ENCODE assay signal across 28 cellular contexts in genomic region chr12:83841620-83842019, GRCh38.
A peak's percentile ranks its signal among the peaks of the same experiment; 100 is the strongest.
DNase-seq lines count a peak whose midpoint lies in the region; ATAC-seq and TF ChIP-seq lines count a peak whose summit lies in the region.
"Had no signal": no experiment of that assay in that cellular context is flagged by ENCODE, and none has a peak within 500 bp of the region (broad histone marks: within the 10 kb centered on the region; RNA-seq: fewer than 3 reads in every experiment).

No MANE protein-coding gene starts in this region.

- no peaks in the 10 kb centered on the region for H3K9me3 ChIP-seq in esophagus squamous epithelium
- H3K9me3 ChIP-seq: BLaER1 treated with 17β-estradiol and CSF1 and Interleukin-3, amounts not matched to agents 10 nM and 100 nM; MG63; pancreas; transverse colon had no signal

- H3K4me3 ChIP-seq in fibroblast of mammary gland (ENCODE audit: control insufficient read depth, low read depth, low read length) (no peak overlapping the region), esophagus squamous epithelium (no peak overlapping the region)
- H3K4me3 ChIP-seq: BLaER1 treated with 17β-estradiol and CSF1 and Interleukin-3, amounts not matched to agents 10 nM and 100 nM; MG63; pancreas; transverse colon had no signal

- H3K4me1 ChIP-seq in esophagus squamous epithelium: no peaks in the 10 kb centered on the region
- H3K4me1 ChIP-seq: BLaER1 treated with 17β-estradiol and CSF1 and Interleukin-3, amounts not matched to agents 10 nM and 100 nM; pancreas; transverse colon had no signal

- DNase-seq in GM03348 (ENCODE audit: low spot score) (peak; percentile 15), fibroblast of mammary gland (ENCODE audit: low read depth) (peak; percentile 37), NCI-H2029 treated with DMSO at 0.1 percent for 48 hours (lab: John Stamatoyannopoulos, UW) (no peak), esophagus squamous epithelium (lab: John Stamatoyannopoulos, UW) (no peak), GM10266 (ENCODE audit: extremely low spot score) (no peak)
- DNase-seq: activated CD4-positive, alpha-beta T cell treated with anti-CD3 and anti-CD28 coated beads, Interleukin-2, amount 10 ng/mL, durations not matched to agents 24 days and 14 days; activated CD8-positive, alpha-beta memory T cell treated with anti-CD3 and anti-CD28 coated beads for 24 hours; activated T-cell treated with anti-CD3 and anti-CD28 coated beads for 4 hours; aorta; dermis blood vessel endothelial cell; left colon; MG63; NCI-H1105; NCI-H187 treated with DMSO at 0.1 percent for 48 hours; NCI-H226; nephron progenitor cell; pancreas; retina; SIG-M5; T1000; transverse colon had no signal

- WGBS in esophagus squamous epithelium, 2 donors: 49 to 71% methylated on average over 2 of the region's 2 CpGs

- TF ChIP-seq POLR2A in esophagus squamous epithelium (IDR thresholded peaks at IDR 0.05): no peak

- H3K27ac ChIP-seq in esophagus squamous epithelium: no peak overlapping the region
- H3K27ac ChIP-seq: BLaER1 treated with 17β-estradiol and CSF1 and Interleukin-3, amounts not matched to agents 10 nM and 100 nM; HL-60; KMS-11; pancreas; transverse colon; VCaP had no signal

- H3K27me3 ChIP-seq in esophagus squamous epithelium: no peaks in the 10 kb centered on the region
- H3K27me3 ChIP-seq: BLaER1 treated with 17β-estradiol and CSF1 and Interleukin-3, amounts not matched to agents 10 nM and 100 nM; MG63; pancreas; transverse colon had no signal

- H3K36me3 ChIP-seq in esophagus squamous epithelium: no peaks in the 10 kb centered on the region
- H3K36me3 ChIP-seq: BLaER1 treated with 17β-estradiol and CSF1 and Interleukin-3, amounts not matched to agents 10 nM and 100 nM; MG63; pancreas; transverse colon had no signal

- intact Hi-C loops in esophagus squamous epithelium (cut with DNase I): no loop called here

- ATAC-seq in HG02852 (IDR thresholded peaks at IDR 0.05; ENCODE audit: unreplicated experiment): peak; percentile 44
- ATAC-seq in SK-N-SH treated with all-trans-retinoic acid at 6 μM for 48 hours: peak; percentile 27; the same call in 1 of the 3 replicates
- ATAC-seq: left colon; pancreas; stimulated activated effector memory CD8-positive, alpha-beta T cell treated with anti-CD3 and anti-CD28 coated beads, Interleukin-12 subunit alpha, Interleukin-12 subunit beta, amount 100 ng/mL, for 72 hours had no signal

- TF ChIP-seq CTCF in fibroblast of mammary gland (conservative IDR thresholded peaks at IDR 0.05; ENCODE audit: control insufficient read depth, insufficient read depth, low read depth, low read length) (no peak), esophagus squamous epithelium (IDR thresholded peaks at IDR 0.05) (no peak), GM10266 (IDR thresholded peaks at IDR 0.05; ENCODE audit: control insufficient read depth, insufficient read depth, low read depth, missing control alignments) (no peak)

TF ChIP-seq in SK-N-SH treated with all-trans-retinoic acid at 6 μM for 48 hours, 23 proteins besides CTCF, POLR2A, EP300 and RAD21 (continues in another document):
- TF ChIP-seq TSHZ2 (CRISPR knock-in tag; IDR thresholded peaks at IDR 0.05) (no peak), PATZ1 (CRISPR knock-in tag; IDR thresholded peaks at IDR 0.05; ENCODE audit: borderline replicate concordance) (no peak), PPARA (CRISPR knock-in tag; IDR thresholded peaks at IDR 0.05; ENCODE audit: borderline replicate concordance) (no peak), ZFP3 (CRISPR knock-in tag; IDR thresholded peaks at IDR 0.05) (no peak), ARNTL (CRISPR knock-in tag; IDR thresholded peaks at IDR 0.05; ENCODE audit: borderline replicate concordance, low read depth) (no peak), CREB5 (CRISPR knock-in tag; IDR thresholded peaks at IDR 0.05; ENCODE audit: low read depth) (no peak), ISL1 (CRISPR knock-in tag; IDR thresholded peaks at IDR 0.05) (no peak), TOX (CRISPR knock-in tag; IDR thresholded peaks at IDR 0.05; ENCODE audit: borderline replicate concordance) (no peak), POU6F1 (CRISPR knock-in tag; IDR thresholded peaks at IDR 0.05; ENCODE audit: borderline replicate concordance, low read depth) (no peak), ESRRG (CRISPR knock-in tag; IDR thresholded peaks at IDR 0.05) (no peak), CSRNP3 (CRISPR knock-in tag; IDR thresholded peaks at IDR 0.05) (no peak), ZC3H10 (CRISPR knock-in tag; IDR thresholded peaks at IDR 0.05) (no peak), BACH2 (CRISPR knock-in tag; IDR thresholded peaks at IDR 0.05; ENCODE audit: borderline replicate concordance) (no peak), ZNF565 (CRISPR knock-in tag; conservative IDR thresholded peaks at IDR 0.05; ENCODE audit: low read depth) (no peak), ZNF70 (CRISPR knock-in tag; IDR thresholded peaks at IDR 0.05) (no peak), RARB (CRISPR knock-in tag; IDR thresholded peaks at IDR 0.05) (no peak)

Comparison
In these comparisons a context has a peak if more than half of its experiments do, and no peak if none do; other contexts are left out.
1. DNase-seq: peak in GM03348 (single experiment) and fibroblast of mammary gland (single experiment); none in NCI-H2029 treated with DMSO at 0.1 percent for 48 hours (single experiment), esophagus squamous epithelium (single experiment) and GM10266 (single experiment).